ENCODE assay signal across 14 cellular contexts in the genomic region with DNA sequence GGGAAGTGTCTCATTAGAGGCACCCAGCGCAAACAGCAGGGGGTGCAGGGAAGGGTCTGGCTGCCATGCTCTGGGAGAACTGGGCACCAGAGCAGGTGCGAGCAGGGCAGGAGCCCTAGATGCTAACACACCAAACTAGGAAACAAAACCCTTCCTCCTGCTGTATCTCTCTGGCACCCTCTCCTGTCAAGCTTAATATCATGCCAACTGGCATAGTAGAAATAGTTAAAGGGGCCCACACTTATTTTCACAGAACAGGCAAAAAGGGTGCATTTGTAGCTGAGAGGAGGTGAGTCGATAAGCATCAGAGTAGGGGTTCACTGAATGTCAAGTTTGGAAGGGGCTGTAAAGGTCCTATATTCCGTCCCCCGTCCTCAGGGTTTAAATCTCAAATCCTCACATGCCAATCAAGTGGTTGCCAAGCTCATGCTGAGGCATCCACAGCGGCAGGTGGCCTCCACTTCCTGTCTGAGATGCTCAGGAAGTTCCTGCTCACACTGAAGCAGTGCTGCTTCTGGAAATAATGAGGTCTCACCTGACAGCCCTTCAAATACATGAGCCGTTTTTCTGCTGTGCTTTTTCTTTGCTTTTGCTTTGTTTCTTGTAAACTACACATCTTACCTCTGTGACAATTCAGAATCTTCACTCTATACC. TPM values are rescaled to one million over a fixed set of nuclear protein-coding genes. Genes with fewer than 3 reads are reported as not detected.
DNase-seq lines count a peak whose midpoint lies in the region; ATAC-seq, FAIRE-seq and TF ChIP-seq lines count a peak whose summit lies in the region.
"Had no signal": no experiment of that assay in that cellular context is flagged by ENCODE, and none has a peak within 500 bp of the region (broad histone marks: within the 10 kb centered on the region; RNA-seq: fewer than 3 reads in every experiment).

No MANE protein-coding gene starts in this region.

- intact Hi-C loops in natural killer cell (cut with micrococcal nuclease), result no loop called here
- intact Hi-C loops in activated T-helper 1 cell treated with anti-CD3 and anti-CD28 coated beads, Interleukin-12 subunit alpha, Interleukin-12 subunit beta, Interleukin-2, Interleukin-4 antibody, amounts not matched to agents 30 ng/mL and 10 ng/mL and 1 ng/mL, durations not matched to agents 14 hours and 24 hours and 36 hours (cut with micrococcal nuclease), result loop anchor here (10.0 kb wide), 1 partner anchor 880 kb away; no protein-coding TSS in a partner anchor

- ATAC-seq in activated CD8-positive, alpha-beta T cell treated with anti-CD3 and anti-CD28 coated beads, Interleukin-2, amount 10 ng/mL, durations not matched to agents 7 days and 5 days, result peak; percentile 64
- ATAC-seq in natural killer cell (no peak), HG03432 (IDR thresholded peaks at IDR 0.05; ENCODE audit: unreplicated experiment) (no peak)

- H3K27ac Mint-ChIP-seq in activated CD8-positive, alpha-beta T cell treated with anti-CD3 and anti-CD28 coated beads, Interleukin-2, amount 10 ng/mL, durations not matched to agents 7 days and 5 days, result peak overlapping the region; percentile 81
- H3K27ac Mint-ChIP-seq in natural killer cell, result peak overlapping the region; percentile 2 to 75
- H3K27ac Mint-ChIP-seq in activated T-helper 1 cell treated with anti-CD3 and anti-CD28 coated beads, Interleukin-12 subunit alpha, Interleukin-12 subunit beta, Interleukin-2, Interleukin-4 antibody, amounts not matched to agents 30 ng/mL and 10 ng/mL and 1 ng/mL, durations not matched to agents 14 hours and 24 hours and 36 hours, result no peak overlapping the region
- H3K27ac Mint-ChIP-seq: HFFc6 had no signal

- peaks cover 66% of the 10 kb centered on the region for H3K36me3 Mint-ChIP-seq in activated CD8-positive, alpha-beta T cell treated with anti-CD3 and anti-CD28 coated beads, Interleukin-2, amount 10 ng/mL, durations not matched to agents 7 days and 5 days (ENCODE audit: low read depth)
- peaks cover 10% of the 10 kb centered on the region for H3K36me3 Mint-ChIP-seq in natural killer cell
- H3K36me3 Mint-ChIP-seq in activated T-helper 1 cell treated with anti-CD3 and anti-CD28 coated beads, Interleukin-12 subunit alpha, Interleukin-12 subunit beta, Interleukin-2, Interleukin-4 antibody, amounts not matched to agents 30 ng/mL and 10 ng/mL and 1 ng/mL, durations not matched to agents 14 hours and 24 hours and 36 hours (ENCODE audit: low read depth), result peaks cover 27% of the 10 kb centered on the region

- DNase-seq in NCI-H748 (lab: John Stamatoyannopoulos, UW; ENCODE audit: unreplicated experiment) (peak; percentile 12), NCI-H748 treated with DMSO at 0.1 percent for 48 hours (lab: John Stamatoyannopoulos, UW) (no peak), GM18507 (ENCODE audit: extremely low spot score, insufficient read length, low read depth) (no peak), natural killer cell (no peak), NCI-H2227 (lab: John Stamatoyannopoulos, UW; ENCODE audit: unreplicated experiment) (no peak)
- DNase-seq in activated CD8-positive, alpha-beta T cell treated with anti-CD3 and anti-CD28 coated beads, Interleukin-2, amount 10 ng/mL, durations not matched to agents 7 days and 5 days, result peak; percentile 58
- DNase-seq in activated T-helper 1 cell treated with anti-CD3 and anti-CD28 coated beads, Interleukin-12 subunit alpha, Interleukin-12 subunit beta, Interleukin-2, Interleukin-4 antibody, amounts not matched to agents 30 ng/mL and 10 ng/mL and 1 ng/mL, durations not matched to agents 14 hours and 24 hours and 36 hours (ENCODE audit: low spot score), result no peak
- DNase-seq: brain microvascular endothelial cell; HFFc6; kidney; mesenchymal stem cell; NK-92 treated with Interleukin-12 subunit alpha and Interleukin-12 subunit beta, amount 100 ng/mL, for 24 hours; testis had no signal

- H3K27me3 Mint-ChIP-seq in activated CD8-positive, alpha-beta T cell treated with anti-CD3 and anti-CD28 coated beads, Interleukin-2, amount 10 ng/mL, durations not matched to agents 7 days and 5 days (ENCODE audit: low read depth), result no peaks in the 10 kb centered on the region
- no peaks in the 10 kb centered on the region for H3K27me3 Mint-ChIP-seq in natural killer cell (ENCODE audit: low read depth in 2 of 2)
- H3K27me3 Mint-ChIP-seq in activated T-helper 1 cell treated with anti-CD3 and anti-CD28 coated beads, Interleukin-12 subunit alpha, Interleukin-12 subunit beta, Interleukin-2, Interleukin-4 antibody, amounts not matched to agents 30 ng/mL and 10 ng/mL and 1 ng/mL, durations not matched to agents 14 hours and 24 hours and 36 hours (ENCODE audit: insufficient read depth), result peaks cover 7% of the 10 kb centered on the region

- H3K4me3 Mint-ChIP-seq in activated CD8-positive, alpha-beta T cell treated with anti-CD3 and anti-CD28 coated beads, Interleukin-2, amount 10 ng/mL, durations not matched to agents 7 days and 5 days, result no peak overlapping the region
- no peak overlapping the region for H3K4me3 Mint-ChIP-seq in natural killer cell
- H3K4me3 Mint-ChIP-seq in activated T-helper 1 cell treated with anti-CD3 and anti-CD28 coated beads, Interleukin-12 subunit alpha, Interleukin-12 subunit beta, Interleukin-2, Interleukin-4 antibody, amounts not matched to agents 30 ng/mL and 10 ng/mL and 1 ng/mL, durations not matched to agents 14 hours and 24 hours and 36 hours, result no peak overlapping the region
- H3K4me3 Mint-ChIP-seq: HFFc6 had no signal

- FAIRE-seq in GM18507 (lab: Jason Lieb, UNC), result peak; percentile 51
- FAIRE-seq: kidney had no signal

- POLR2A ChIA-PET in activated CD8-positive, alpha-beta T cell treated with anti-CD3 and anti-CD28 coated beads, Interleukin-2, amount 10 ng/mL, durations not matched to agents 7 days and 5 days (lab: Charles Lee), result interaction anchor here (3.0 kb wide), 1 partner anchor 8 kb away, joined by 18 read pairs; no protein-coding TSS in a partner anchor

- peaks cover 82% of the 10 kb centered on the region for H3K4me1 Mint-ChIP-seq in activated CD8-positive, alpha-beta T cell treated with anti-CD3 and anti-CD28 coated beads, Interleukin-2, amount 10 ng/mL, durations not matched to agents 7 days and 5 days (ENCODE audit: low read depth)
- H3K4me1 Mint-ChIP-seq in natural killer cell, result peaks cover 61 to 91% of the 10 kb centered on the region in 2 donors
- peaks cover 63% of the 10 kb centered on the region for H3K4me1 Mint-ChIP-seq in activated T-helper 1 cell treated with anti-CD3 and anti-CD28 coated beads, Interleukin-12 subunit alpha, Interleukin-12 subunit beta, Interleukin-2, Interleukin-4 antibody, amounts not matched to agents 30 ng/mL and 10 ng/mL and 1 ng/mL, durations not matched to agents 14 hours and 24 hours and 36 hours (ENCODE audit: low read depth)

- peaks cover 31% of the 10 kb centered on the region for H3K9me3 Mint-ChIP-seq in activated CD8-positive, alpha-beta T cell treated with anti-CD3 and anti-CD28 coated beads, Interleukin-2, amount 10 ng/mL, durations not matched to agents 7 days and 5 days (ENCODE audit: insufficient read depth)
- H3K9me3 Mint-ChIP-seq in natural killer cell, result peaks cover 3 to 4% of the 10 kb centered on the region in 2 donors
- H3K9me3 Mint-ChIP-seq in activated T-helper 1 cell treated with anti-CD3 and anti-CD28 coated beads, Interleukin-12 subunit alpha, Interleukin-12 subunit beta, Interleukin-2, Interleukin-4 antibody, amounts not matched to agents 30 ng/mL and 10 ng/mL and 1 ng/mL, durations not matched to agents 14 hours and 24 hours and 36 hours, result peaks cover 25% of the 10 kb centered on the region

- CTCF ChIA-PET in activated CD8-positive, alpha-beta T cell treated with anti-CD3 and anti-CD28 coated beads, Interleukin-2, amount 10 ng/mL, durations not matched to agents 7 days and 5 days (lab: Charles Lee), result interaction anchor here (1.0 to 7.7 kb wide), 4 partner anchors 14 to 42 kb away, joined by 3 to 78 read pairs (median 19); partner anchors contain the start of gene ACKR3

- TF ChIP-seq CTCF in natural killer cell (IDR thresholded peaks at IDR 0.05), result no peak

RNA-seq across cellular contexts. Expression of gene ACKR3, which starts 14.9 kb away (rescaled TPM):
- 1 to 10 TPM; 3.6 TPM for total RNA-seq in activated CD8-positive, alpha-beta T cell treated with anti-CD3 and anti-CD28 coated beads, Interleukin-2, amount 10 ng/mL, durations not matched to agents 7 days and 5 days
- total RNA-seq in natural killer cell, result 1 to 10 TPM; 4.4 to 5.5 (median 4.6) TPM
- 0.42 and 0.65 TPM in 2 replicates for total RNA-seq in activated T-helper 1 cell treated with anti-CD3 and anti-CD28 coated beads, Interleukin-12 subunit alpha, Interleukin-12 subunit beta, Interleukin-2, Interleukin-4 antibody, amounts not matched to agents 30 ng/mL and 10 ng/mL and 1 ng/mL, durations not matched to agents 14 hours and 24 hours and 36 hours

Comparison
In these comparisons a context has a peak if more than half of its experiments do, and no peak if none do; other contexts are left out.
1. DNase-seq: peak in NCI-H748 (single experiment) and activated CD8-positive, alpha-beta T cell treated with anti-CD3 and anti-CD28 coated beads, Interleukin-2, amount 10 ng/mL, durations not matched to agents 7 days and 5 days (single experiment); none in NCI-H748 treated with DMSO at 0.1 percent for 48 hours (single experiment), GM18507 (single experiment), natural killer cell (single experiment), NCI-H2227 (single experiment) and activated T-helper 1 cell treated with anti-CD3 and anti-CD28 coated beads, Interleukin-12 subunit alpha, Interleukin-12 subunit beta, Interleukin-2, Interleukin-4 antibody, amounts not matched to agents 30 ng/mL and 10 ng/mL and 1 ng/mL, durations not matched to agents 14 hours and 24 hours and 36 hours (single experiment).